7 cellular contexts compared by ENCODE assay signal in the genomic region with DNA sequence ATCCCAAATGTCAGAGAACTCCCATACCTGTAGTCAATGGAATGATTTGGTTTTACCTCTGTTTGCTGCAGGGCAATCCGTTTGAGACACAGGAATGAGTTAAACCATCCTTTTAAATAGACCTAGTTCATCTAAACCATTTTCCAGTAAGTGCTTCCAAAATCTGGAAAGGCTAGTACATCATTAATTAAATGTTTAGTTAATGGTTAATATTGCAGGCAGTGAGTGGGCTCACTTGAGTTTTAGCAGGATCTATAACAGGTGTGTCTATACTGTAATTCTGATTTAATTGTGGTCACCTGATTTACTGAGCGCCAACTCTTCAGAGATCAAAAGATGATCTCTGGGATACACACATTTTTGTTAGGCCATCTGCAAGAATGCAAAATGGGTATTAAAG.
"Had no signal": no experiment of that assay in that cellular context is flagged by ENCODE, and none has a peak within 500 bp of the region (broad histone marks: within the 10 kb centered on the region; RNA-seq: fewer than 3 reads in every experiment).

No MANE protein-coding gene starts in this region.

- H3K27ac ChIP-seq: GM23248, HL-60 had no signal

- H3K9me3 Mint-ChIP-seq: HFFc6 had no signal

- H3K9ac ChIP-seq: GM23248 had no signal

- H3K4me1 ChIP-seq: HAP-1 had no signal

- H3K4me3 ChIP-seq: GM23248, HAP-1 had no signal

- H3K36me3 ChIP-seq: HAP-1 had no signal

- H3K36me3 Mint-ChIP-seq: IgD-negative memory B cell had no signal

- H3K4me3 Mint-ChIP-seq: HFFc6, IgD-negative memory B cell had no signal

- H3K4me1 Mint-ChIP-seq: IgD-negative memory B cell had no signal

- DNase-seq: GM23248, GOT3, H7, HFFc6 had no signal

- H3K27ac Mint-ChIP-seq: HFFc6, IgD-negative memory B cell had no signal

- H3K9me3 ChIP-seq: HAP-1 had no signal
